In genomic region chr5:32279223-32279622, GRCh38 we compare ENCODE assay signal across 1 cellular context.
TF ChIP-seq lines count a peak whose summit lies in the region.

No MANE protein-coding gene starts in this region.

TF ChIP-seq in GM23338, 12 proteins besides CTCF, POLR2A, EP300 and RAD21 (continued from another document):
- TF ChIP-seq ZNF331 (CRISPR knock-in tag; IDR thresholded peaks at IDR 0.05; ENCODE audit: low read depth) (no peak), STAT1 (IDR thresholded peaks at IDR 0.05; ENCODE audit: unreplicated experiment) (no peak), EZH2phosphoT487 (IDR thresholded peaks at IDR 0.05; ENCODE audit: unreplicated experiment) (no peak), ZNF114 (CRISPR knock-in tag; IDR thresholded peaks at IDR 0.05) (no peak)
